ENCODE assay signal across 8 cellular contexts in the genomic region with DNA sequence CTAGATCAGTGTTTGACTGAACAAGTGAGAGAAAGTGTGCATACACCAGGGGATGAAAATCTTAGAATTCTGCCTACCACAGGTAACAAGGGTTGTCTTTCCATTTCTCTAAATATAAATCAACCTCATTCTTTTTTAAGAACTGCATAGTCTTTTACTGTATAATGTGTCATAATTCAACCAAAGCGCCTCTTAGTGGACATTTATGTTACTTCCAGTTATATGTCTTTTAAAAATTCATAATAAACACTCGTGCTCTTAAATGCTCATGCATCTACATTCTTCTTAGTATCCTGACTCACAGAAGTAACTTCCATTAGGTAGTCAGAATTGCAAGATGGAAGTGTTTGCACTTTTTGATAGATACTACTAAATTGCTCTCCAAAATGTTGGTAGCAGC.
DNase-seq lines count a peak whose midpoint lies in the region; ATAC-seq and TF ChIP-seq lines count a peak whose summit lies in the region.

No MANE protein-coding gene starts in this region.

- no peak overlapping the region for H3K27ac ChIP-seq in ACC112 (ENCODE audit: low read depth, low read length)
- no peak overlapping the region for H3K27ac ChIP-seq in tibial artery
- no peak overlapping the region for H3K27ac ChIP-seq in suprapubic skin

- CTCF ChIA-PET in HEK293T (lab: Yijun Ruan, JAX) = interaction anchor here (0.6 to 5.5 kb wide), 8 partner anchors 8 to 225 kb away, joined by 3 to 47 read pairs (median 5); no protein-coding TSS in a partner anchor

- intact Hi-C loops in tibial artery (cut with DNase I; ENCODE audit: low total_unique reads) = no loop called here

- POLR2A ChIA-PET in HEK293T (lab: Yijun Ruan, JAX) = no interaction called here

- TF ChIP-seq CTCF in tibial artery (IDR thresholded peaks at IDR 0.05) (peak; percentile 46 to 64), suprapubic skin (IDR thresholded peaks at IDR 0.05) (peak in 1 of 2 donors; percentile 16)

- H2AFZ ChIP-seq in ACC112 (ENCODE audit: low read length, unreplicated experiment) = peak overlapping the region; percentile 93

- H3K27me3 ChIP-seq in ACC112 (ENCODE audit: insufficient read depth, low read length) (no peaks in the 10 kb centered on the region), tibial artery (peaks cover 0 to under 1% of the 10 kb centered on the region in 2 donors), suprapubic skin (no peaks in the 10 kb centered on the region)

- H3K9me3 ChIP-seq in tibial artery (no peaks in the 10 kb centered on the region), suprapubic skin (no peaks in the 10 kb centered on the region)

- H3K4me3 ChIP-seq in ACC112 (ENCODE audit: low read depth, low read length) = no peak overlapping the region
- no peak overlapping the region for H3K4me3 ChIP-seq in tibial artery
- H3K4me3 ChIP-seq in suprapubic skin = no peak overlapping the region

- 56% methylated on average over 2 of the region's 2 CpGs for WGBS in suprapubic skin

- TF ChIP-seq EP300 in suprapubic skin (IDR thresholded peaks at IDR 0.05) = no peak

- ATAC-seq in GM18502 (IDR thresholded peaks at IDR 0.05; ENCODE audit: poor library complexity, unreplicated experiment) (peak; percentile 44), HG03457 (IDR thresholded peaks at IDR 0.05; ENCODE audit: unreplicated experiment) (no peak)

- H3K4me1 ChIP-seq in ACC112 (ENCODE audit: control insufficient read depth, insufficient read depth, low read length, unreplicated experiment) (peaks cover 9% of the 10 kb centered on the region), tibial artery (peaks cover 0 to 10% (median 3%) of the 10 kb centered on the region in 4 donors), suprapubic skin (peaks cover 8% of the 10 kb centered on the region)

- no peak for TF ChIP-seq POLR2A in suprapubic skin (IDR thresholded peaks at IDR 0.05)

- DNase-seq in OCI-M1 (lab: John Stamatoyannopoulos, UW) = peak; percentile 66
- DNase-seq in fibroblast of gingiva (ENCODE audit: low read depth) = peak; percentile 41
- no peak for DNase-seq in tibial artery
- no peak for DNase-seq in HEK293T (ENCODE audit: extremely low spot score)
- DNase-seq in suprapubic skin (ENCODE audit: low spot score in 2 of 2) = no peak

- H3K36me3 ChIP-seq in ACC112 (ENCODE audit: insufficient read depth, low read length) = no peaks in the 10 kb centered on the region
- H3K36me3 ChIP-seq in tibial artery = no peaks in the 10 kb centered on the region
- H3K36me3 ChIP-seq in suprapubic skin = no peaks in the 10 kb centered on the region

- H3K79me2 ChIP-seq in ACC112 (ENCODE audit: control insufficient read depth, insufficient read depth, low read length, unreplicated experiment) = no peaks in the 10 kb centered on the region

TF ChIP-seq in HEK293T, 16 proteins besides CTCF, POLR2A, EP300 and RAD21:
- no peak for TF ChIP-seq LEF1 (IDR thresholded peaks at IDR 0.05; ENCODE audit: borderline replicate concordance)
- TF ChIP-seq TARDBP (IDR thresholded peaks at IDR 0.05) = no peak
- no peak for TF ChIP-seq FOXA1 (IDR thresholded peaks at IDR 0.05)
- TF ChIP-seq SP1 (IDR thresholded peaks at IDR 0.05) = no peak
- no peak for TF ChIP-seq FOXM1 (IDR thresholded peaks at IDR 0.05; ENCODE audit: borderline replicate concordance)
- TF ChIP-seq SUZ12 (IDR thresholded peaks at IDR 0.05) = no peak
- no peak for TF ChIP-seq ZNF384 (IDR thresholded peaks at IDR 0.05)
- TF ChIP-seq CTBP1 (IDR thresholded peaks at IDR 0.05; ENCODE audit: borderline replicate concordance) = no peak
- TF ChIP-seq ELF4 (IDR thresholded peaks at IDR 0.05) = no peak
- TF ChIP-seq ARNT (IDR thresholded peaks at IDR 0.05) = no peak
- TF ChIP-seq L3MBTL2 (conservative IDR thresholded peaks at IDR 0.05) = no peak
- TF ChIP-seq NFRKB (IDR thresholded peaks at IDR 0.05) = no peak
- no peak for TF ChIP-seq BHLHE40 (IDR thresholded peaks at IDR 0.05; ENCODE audit: borderline replicate concordance)
- TF ChIP-seq, protein P1, sequence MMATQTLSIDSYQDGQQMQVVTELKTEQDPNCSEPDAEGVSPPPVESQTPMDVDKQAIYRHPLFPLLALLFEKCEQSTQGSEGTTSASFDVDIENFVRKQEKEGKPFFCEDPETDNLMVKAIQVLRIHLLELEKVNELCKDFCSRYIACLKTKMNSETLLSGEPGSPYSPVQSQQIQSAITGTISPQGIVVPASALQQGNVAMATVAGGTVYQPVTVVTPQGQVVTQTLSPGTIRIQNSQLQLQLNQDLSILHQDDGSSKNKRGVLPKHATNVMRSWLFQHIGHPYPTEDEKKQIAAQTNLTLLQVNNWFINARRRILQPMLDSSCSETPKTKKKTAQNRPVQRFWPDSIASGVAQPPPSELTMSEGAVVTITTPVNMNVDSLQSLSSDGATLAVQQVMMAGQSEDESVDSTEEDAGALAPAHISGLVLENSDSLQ (IDR thresholded peaks at IDR 0.05) = no peak
- no peak for TF ChIP-seq HDGF (IDR thresholded peaks at IDR 0.05; ENCODE audit: borderline replicate concordance)

Comparison
In these comparisons a context has a peak if more than half of its experiments do, and no peak if none do; other contexts are left out.
1. DNase-seq: peak in OCI-M1 (single experiment) and fibroblast of gingiva (single experiment); none in tibial artery (0 of 2), HEK293T (single experiment) and suprapubic skin (0 of 2).